ENCODE assay signal across 8 cellular contexts in genomic region chr6:43089874-43090556, GRCh38. TPM values are rescaled to one million over a fixed set of nuclear protein-coding genes. Genes with fewer than 3 reads are reported as not detected.
DNase-seq lines count a peak whose midpoint lies in the region; ATAC-seq and TF ChIP-seq lines count a peak whose summit lies in the region.
"Had no signal": no experiment of that assay in that cellular context is flagged by ENCODE, and none has a peak within 500 bp of the region (broad histone marks: within the 10 kb centered on the region; RNA-seq: fewer than 3 reads in every experiment).

No MANE protein-coding gene starts in this region.

- H3K36me3 Mint-ChIP-seq in activated CD4-positive, alpha-beta T cell treated with anti-CD3 and anti-CD28 coated beads, Interleukin-2, amount 10 ng/mL, durations not matched to agents 7 days and 5 days (ENCODE audit: low read depth): no peaks in the 10 kb centered on the region
- H3K36me3 Mint-ChIP-seq in naive thymus-derived CD4-positive, alpha-beta T cell: no peaks in the 10 kb centered on the region
- H3K36me3 Mint-ChIP-seq: natural killer cell had no signal

- dilution Hi-C loops in mammary epithelial cell (cut with HindIII; ENCODE audit: low sequenced_read_pairs): no loop called here

- peak; percentile 31 for ATAC-seq in left colon
- ATAC-seq in naive thymus-derived CD4-positive, alpha-beta T cell: no peak
- ATAC-seq: natural killer cell had no signal

- H3K9me3 Mint-ChIP-seq in activated CD4-positive, alpha-beta T cell treated with anti-CD3 and anti-CD28 coated beads, Interleukin-2, amount 10 ng/mL, durations not matched to agents 7 days and 5 days: no peaks in the 10 kb centered on the region
- no peaks in the 10 kb centered on the region for H3K9me3 Mint-ChIP-seq in naive thymus-derived CD4-positive, alpha-beta T cell
- H3K9me3 Mint-ChIP-seq: natural killer cell had no signal

- peak overlapping the region; percentile 83 for H3K27ac ChIP-seq in HUES6 (ENCODE audit: low read depth, low read length)
- H3K27ac ChIP-seq in mammary epithelial cell (ENCODE audit: insufficient read depth, low read depth, low read length): peak overlapping the region; percentile 74
- H3K27ac ChIP-seq in thymus (ENCODE audit: low read depth): peak overlapping the region; percentile 43
- no peak overlapping the region for H3K27ac ChIP-seq in naive thymus-derived CD4-positive, alpha-beta T cell (ENCODE audit: low read depth, low read length)

- H3K4me3 ChIP-seq in HUES6 (ENCODE audit: low read depth, low read length) (peak overlapping the region; percentile 25), mammary epithelial cell (replicated peaks in 1 of 3; ENCODE audit: insufficient read depth in 1 of 3, low read depth in 2 of 3, low read length in 3 of 3) (no peak overlapping the region), thymus (ENCODE audit: low read length) (no peak overlapping the region)
- H3K4me3 ChIP-seq in naive thymus-derived CD4-positive, alpha-beta T cell (ENCODE audit: low read length): no peak overlapping the region

- intact Hi-C loops in mammary epithelial cell (cut with micrococcal nuclease): loop anchor here (1.0 kb wide), 1 partner anchor 13 kb away; no protein-coding TSS in a partner anchor
- intact Hi-C loops in left colon (cut with DNase I, micrococcal nuclease): no loop called here
- intact Hi-C loops in naive thymus-derived CD4-positive, alpha-beta T cell (cut with micrococcal nuclease): no loop called here

- BruUV-seq in mammary epithelial cell (replicated peaks; lab: Mats Ljungman, UMichigan): no TSS peak

- H4K20me1 ChIP-seq in mammary epithelial cell (ENCODE audit: insufficient read depth, low read length): no peaks in the 10 kb centered on the region

- peak overlapping the region; percentile 7 for H2AFZ ChIP-seq in mammary epithelial cell (ENCODE audit: low read depth, low read length)

- POLR2A ChIA-PET in activated CD4-positive, alpha-beta T cell treated with anti-CD3 and anti-CD28 coated beads, Interleukin-2, amount 10 ng/mL, durations not matched to agents 7 days and 5 days (lab: Charles Lee): no interaction called here
- POLR2A ChIA-PET in naive thymus-derived CD4-positive, alpha-beta T cell (lab: Charles Lee): interaction anchor here (0.6 kb wide), 1 partner anchor 12 kb away, joined by 3 read pairs; no protein-coding TSS in a partner anchor

- DNase-seq in mammary epithelial cell (no peak), left colon (no peak), cortex of kidney (lab: John Stamatoyannopoulos, UW) (no peak)
- DNase-seq in activated CD4-positive, alpha-beta T cell treated with anti-CD3 and anti-CD28 coated beads, Interleukin-2, amount 10 ng/mL, durations not matched to agents 7 days and 5 days: no peak
- DNase-seq in naive thymus-derived CD4-positive, alpha-beta T cell: no peak
- DNase-seq: natural killer cell had no signal

- CTCF ChIA-PET in mammary epithelial cell (lab: Charles Lee; ENCODE audit: low non-redundant PET): no interaction called here
- CTCF ChIA-PET in activated CD4-positive, alpha-beta T cell treated with anti-CD3 and anti-CD28 coated beads, Interleukin-2, amount 10 ng/mL, durations not matched to agents 7 days and 5 days (lab: Charles Lee): interaction anchor here (0.6 to 0.9 kb wide), 2 partner anchors 13 to 62 kb away, joined by 3 read pairs; no protein-coding TSS in a partner anchor
- CTCF ChIA-PET in naive thymus-derived CD4-positive, alpha-beta T cell (lab: Charles Lee): no interaction called here

- no peak overlapping the region for H3K27ac Mint-ChIP-seq in activated CD4-positive, alpha-beta T cell treated with anti-CD3 and anti-CD28 coated beads, Interleukin-2, amount 10 ng/mL, durations not matched to agents 7 days and 5 days
- H3K27ac Mint-ChIP-seq in naive thymus-derived CD4-positive, alpha-beta T cell: peak overlapping the region in 1 of 9 donors; percentile 22
- H3K27ac Mint-ChIP-seq: natural killer cell had no signal

- H3K9me3 ChIP-seq in HUES6 (ENCODE audit: control insufficient read depth, insufficient read depth, low read depth, low read length) (no peaks in the 10 kb centered on the region), mammary epithelial cell (replicated peaks; ENCODE audit: insufficient read depth, low read length) (no peaks in the 10 kb centered on the region), thymus (ENCODE audit: control insufficient read depth) (no peaks in the 10 kb centered on the region)
- H3K9me3 ChIP-seq in naive thymus-derived CD4-positive, alpha-beta T cell (ENCODE audit: control insufficient read depth in 2 of 3, low read length in 3 of 3): no peaks in the 10 kb centered on the region

- 10% methylated on average over 5 of the region's 8 CpGs for WGBS in mammary epithelial cell (ENCODE audit: low coverage, missing lambda C conversion rate)
- WGBS in thymus: 94% methylated on average over 8 of the region's 8 CpGs

- peaks cover 55% of the 10 kb centered on the region for H3K4me1 ChIP-seq in HUES6 (ENCODE audit: control insufficient read depth, insufficient read depth, low read length)
- peaks cover 63% of the 10 kb centered on the region for H3K4me1 ChIP-seq in mammary epithelial cell (ENCODE audit: insufficient read depth, low read length)
- H3K4me1 ChIP-seq in thymus (ENCODE audit: control insufficient read depth, insufficient read depth, low read length): peaks cover 11% of the 10 kb centered on the region
- no peaks in the 10 kb centered on the region for H3K4me1 ChIP-seq in naive thymus-derived CD4-positive, alpha-beta T cell (ENCODE audit: control insufficient read depth in 2 of 2, insufficient read depth in 2 of 2, low read length in 2 of 2)

- H3K36me3 ChIP-seq in HUES6 (ENCODE audit: control insufficient read depth, insufficient read depth, low read length) (no peaks in the 10 kb centered on the region), mammary epithelial cell (ENCODE audit: insufficient read depth, low read length) (no peaks in the 10 kb centered on the region), thymus (ENCODE audit: control insufficient read depth, insufficient read depth) (no peaks in the 10 kb centered on the region)
- H3K36me3 ChIP-seq in naive thymus-derived CD4-positive, alpha-beta T cell (ENCODE audit: control insufficient read depth in 2 of 3, insufficient read depth in 3 of 3, low read length in 3 of 3): no peaks in the 10 kb centered on the region

- H3K9ac ChIP-seq in HUES6 (ENCODE audit: low read length) (peak overlapping the region; percentile 40), mammary epithelial cell (ENCODE audit: insufficient read depth, low read length) (peak overlapping the region; percentile 63)

- peak overlapping the region; percentile 65 for H3K4me2 ChIP-seq in mammary epithelial cell (ENCODE audit: insufficient read depth, low read depth, low read length)

- H3K27me3 ChIP-seq in HUES6 (ENCODE audit: control insufficient read depth, insufficient read depth, low read length): no peaks in the 10 kb centered on the region
- H3K27me3 ChIP-seq in mammary epithelial cell (ENCODE audit: insufficient read depth, low read length): no peaks in the 10 kb centered on the region
- no peaks in the 10 kb centered on the region for H3K27me3 ChIP-seq in thymus (ENCODE audit: control insufficient read depth, insufficient read depth)
- no peaks in the 10 kb centered on the region for H3K27me3 ChIP-seq in naive thymus-derived CD4-positive, alpha-beta T cell (ENCODE audit: control insufficient read depth in 2 of 2, insufficient read depth in 2 of 2, low read length in 2 of 2)

- no peaks in the 10 kb centered on the region for H3K27me3 Mint-ChIP-seq in activated CD4-positive, alpha-beta T cell treated with anti-CD3 and anti-CD28 coated beads, Interleukin-2, amount 10 ng/mL, durations not matched to agents 7 days and 5 days
- peaks cover 0 to 2% (median 0%) of the 10 kb centered on the region in 5 donors for H3K27me3 Mint-ChIP-seq in naive thymus-derived CD4-positive, alpha-beta T cell

- no peak for TF ChIP-seq CTCF in mammary epithelial cell (conservative IDR thresholded peaks at IDR 0.05 in 1 of 2, IDR thresholded peaks at IDR 0.05 in 1 of 2; ENCODE audit: extremely low read depth in 1 of 2, insufficient read depth in 1 of 2, low read depth in 1 of 2, low read length in 2 of 2)

- H3K4me3 Mint-ChIP-seq in activated CD4-positive, alpha-beta T cell treated with anti-CD3 and anti-CD28 coated beads, Interleukin-2, amount 10 ng/mL, durations not matched to agents 7 days and 5 days: no peak overlapping the region
- no peak overlapping the region for H3K4me3 Mint-ChIP-seq in naive thymus-derived CD4-positive, alpha-beta T cell
- H3K4me3 Mint-ChIP-seq: natural killer cell had no signal

- H3K4me1 Mint-ChIP-seq in activated CD4-positive, alpha-beta T cell treated with anti-CD3 and anti-CD28 coated beads, Interleukin-2, amount 10 ng/mL, durations not matched to agents 7 days and 5 days: peaks cover 16% of the 10 kb centered on the region
- peaks cover 0 to 17% (median 5%) of the 10 kb centered on the region in 7 donors for H3K4me1 Mint-ChIP-seq in naive thymus-derived CD4-positive, alpha-beta T cell

- in situ Hi-C loops in mammary epithelial cell (cut with MboI; ENCODE audit: low sequenced_read_pairs in 2 of 2): no loop called here

- peaks cover 95% of the 10 kb centered on the region for H3K79me2 ChIP-seq in mammary epithelial cell (ENCODE audit: insufficient read depth, low read length)

RNA-seq across cellular contexts. Expression of gene PTK7, which starts 13.9 kb away (rescaled TPM):
- total RNA-seq in mammary epithelial cell (100 to 1,000 TPM; 141 to 277 TPM), left colon (1 to 10 TPM; 8.0 to 9.7 TPM)
- polyA plus RNA-seq in mammary epithelial cell (124 TPM), thymus (101 TPM)
- polyA minus RNA-seq in mammary epithelial cell: 118 TPM
- total RNA-seq in activated CD4-positive, alpha-beta T cell treated with anti-CD3 and anti-CD28 coated beads, Interleukin-2, amount 10 ng/mL, durations not matched to agents 7 days and 5 days: 1 to 10 TPM; 1.3 to 1.9 TPM
- 1 to 10 TPM in 4 of 5 experiments, under 1 TPM in 1; 0.51 to 3.5 (median 1.4) TPM for total RNA-seq in naive thymus-derived CD4-positive, alpha-beta T cell
- polyA plus RNA-seq in naive thymus-derived CD4-positive, alpha-beta T cell: under 1 TPM; 0.31 to 0.38 TPM

RNA-seq across cellular contexts. Expression of gene KLC4, which starts 30.6 kb away (rescaled TPM):
- total RNA-seq in mammary epithelial cell: 10 to 100 TPM; 17.5 to 20.2 TPM
- 9.3 TPM for polyA plus RNA-seq in mammary epithelial cell
- polyA minus RNA-seq in mammary epithelial cell: 1.9 TPM
- total RNA-seq in left colon: 100 to 1,000 TPM; 109 to 122 TPM
- polyA plus RNA-seq in thymus: 27.1 TPM
- 10 to 100 TPM; 12.7 to 17.0 TPM for total RNA-seq in activated CD4-positive, alpha-beta T cell treated with anti-CD3 and anti-CD28 coated beads, Interleukin-2, amount 10 ng/mL, durations not matched to agents 7 days and 5 days
- 10 to 100 TPM; 16.5 to 56.9 (median 42.5) TPM for total RNA-seq in naive thymus-derived CD4-positive, alpha-beta T cell
- polyA plus RNA-seq in naive thymus-derived CD4-positive, alpha-beta T cell: 10 to 100 TPM; 11.6 to 12.7 TPM

RNA-seq across cellular contexts. Expression of gene MRPL2, which starts 30.8 kb away (rescaled TPM):
- 10 to 100 TPM; 13.3 to 75.2 TPM for total RNA-seq in mammary epithelial cell
- polyA plus RNA-seq in mammary epithelial cell: 41.3 TPM
- polyA minus RNA-seq in mammary epithelial cell: 26.7 TPM
- 10 to 100 TPM; 62.5 to 75.0 TPM for total RNA-seq in left colon
- polyA plus RNA-seq in thymus: 49.9 TPM
- total RNA-seq in activated CD4-positive, alpha-beta T cell treated with anti-CD3 and anti-CD28 coated beads, Interleukin-2, amount 10 ng/mL, durations not matched to agents 7 days and 5 days: 10 to 100 TPM; 53.9 to 59.3 TPM
- 10 to 100 TPM; 32.0 to 57.5 (median 47.7) TPM for total RNA-seq in naive thymus-derived CD4-positive, alpha-beta T cell
- 10 to 100 TPM; 48.4 to 58.6 TPM for polyA plus RNA-seq in naive thymus-derived CD4-positive, alpha-beta T cell

RNA-seq across cellular contexts. Expression of gene CUL7, which starts 36.4 kb away (rescaled TPM):
- total RNA-seq in mammary epithelial cell (10 to 100 TPM; 21.5 to 31.5 TPM), left colon (10 to 100 TPM; 14.9 to 15.3 TPM)
- polyA plus RNA-seq in mammary epithelial cell (11.2 TPM), thymus (5.5 TPM)
- 29.0 TPM for polyA minus RNA-seq in mammary epithelial cell
- total RNA-seq in activated CD4-positive, alpha-beta T cell treated with anti-CD3 and anti-CD28 coated beads, Interleukin-2, amount 10 ng/mL, durations not matched to agents 7 days and 5 days: 10 to 100 TPM in 1 of 2 experiments, 1 to 10 TPM in 1; 9.7 to 11.2 TPM
- total RNA-seq in naive thymus-derived CD4-positive, alpha-beta T cell: 10 to 100 TPM in 4 of 5 experiments, 1 to 10 TPM in 1; 9.8 to 14.5 (median 12.7) TPM
- polyA plus RNA-seq in naive thymus-derived CD4-positive, alpha-beta T cell: 1 to 10 TPM; 2.9 to 4.0 TPM

Comparison
In these comparisons a context has a peak if more than half of its experiments do, and no peak if none do; other contexts are left out.
1. RNA of gene PTK7, which starts 13.9 kb away (total RNA-seq): 141 to 277 TPM in mammary epithelial cell; 8.0 to 9.7 TPM in left colon, 1.3 to 1.9 TPM in activated CD4-positive, alpha-beta T cell treated with anti-CD3 and anti-CD28 coated beads, Interleukin-2, amount 10 ng/mL, durations not matched to agents 7 days and 5 days and 0.51 to 3.5 TPM in naive thymus-derived CD4-positive, alpha-beta T cell; every median in the first group is over 10 times any median in the second.